Comparison of ENCODE assay signal across 8 cellular contexts in the genomic region with DNA sequence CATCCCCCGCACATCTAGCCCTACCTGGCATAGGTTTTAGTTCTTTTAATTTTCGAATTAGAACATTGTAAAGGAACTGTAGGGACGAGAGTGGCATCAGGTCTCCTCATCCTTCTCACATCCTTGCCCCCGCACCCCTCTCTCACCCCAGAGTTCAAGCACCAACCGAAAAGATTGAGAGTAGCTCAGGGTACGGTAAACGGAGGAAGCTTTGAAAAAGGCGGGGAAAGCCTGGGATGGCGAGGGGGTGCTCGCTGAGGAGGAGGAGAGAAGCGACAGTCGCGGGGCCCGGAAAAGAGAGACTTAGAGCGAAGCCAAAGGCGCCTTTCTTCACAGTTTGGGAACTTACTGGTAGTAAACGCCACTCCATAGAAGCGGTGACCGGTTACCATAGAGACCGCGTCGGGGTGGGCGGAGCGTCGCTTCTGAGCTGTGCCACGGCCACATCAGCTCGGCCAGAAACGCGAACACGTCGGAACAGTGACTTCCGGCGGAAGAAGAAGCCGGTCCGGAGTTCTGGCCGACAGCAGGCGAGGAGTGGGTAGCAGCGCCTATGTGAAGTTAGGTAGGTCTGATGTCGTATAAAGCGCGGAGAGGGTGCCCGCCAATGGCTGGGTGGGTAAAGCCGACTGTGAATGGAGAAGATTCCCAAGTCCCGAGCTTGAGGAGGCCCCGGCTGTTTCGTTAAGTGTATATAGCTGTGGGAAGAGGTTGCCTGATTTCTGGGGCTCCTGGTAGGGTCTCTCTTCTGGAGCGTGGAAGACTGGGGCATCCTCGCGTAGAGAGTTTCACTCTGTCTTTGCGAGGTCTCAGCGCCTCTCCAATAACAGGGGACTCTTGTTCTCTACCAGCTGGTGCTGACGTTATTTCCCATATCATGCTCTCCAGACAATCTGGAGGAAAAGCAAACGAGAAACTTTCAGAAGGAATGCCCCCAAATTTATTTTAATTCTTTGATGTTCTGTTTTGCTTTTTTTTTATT. TPM values are rescaled to one million over a fixed set of nuclear protein-coding genes. Genes with fewer than 3 reads are reported as not detected.
A peak's percentile ranks its signal among the peaks of the same experiment; 100 is the strongest.
DNase-seq lines count a peak whose midpoint lies in the region; ATAC-seq and TF ChIP-seq lines count a peak whose summit lies in the region.

DCDC1 (minus strand) TSS at position 392 of the 982 bp plus-strand sequence. CDS start 41,459 bp downstream, outside the sequence.
DNAJC24 (plus strand) TSS at position 513 of the 982 bp plus-strand sequence. CDS start 889 bp downstream, outside the sequence.

- no peaks in the 10 kb centered on the region for H3K9me3 Mint-ChIP-seq in activated T-helper 2 cell treated with anti-CD3 and anti-CD28 coated beads, Interferon-gamma antibody, Interleukin-2, Interleukin-4, amounts not matched to agents 10 μg/mL and 5 μg/mL and 100 μg/mL, durations not matched to agents 14 hours and 24 hours and 36 hours
- H3K9me3 Mint-ChIP-seq in natural killer cell, result no peaks in the 10 kb centered on the region

- peak; percentile 93 for DNase-seq in EL
- DNase-seq in H4 (ENCODE audit: low spot score), result peak; percentile 95
- peak; percentile 82 for DNase-seq in LNCaP clone FGC (ENCODE audit: low read depth)
- DNase-seq in RPMI8226, result peak; percentile 93
- DNase-seq in activated T-helper 2 cell treated with anti-CD3 and anti-CD28 coated beads, Interferon-gamma antibody, Interleukin-2, Interleukin-4, amounts not matched to agents 10 μg/mL and 5 μg/mL and 100 μg/mL, durations not matched to agents 14 hours and 24 hours and 36 hours (ENCODE audit: low spot score), result peak; percentile 88
- DNase-seq in fibroblast of pulmonary artery (ENCODE audit: low read depth), result peak; percentile 95
- peak; percentile 90 for DNase-seq in natural killer cell
- peak; percentile 81 to 92 (median 90) for DNase-seq in stimulated activated naive CD4-positive, alpha-beta T cell (lab: John Stamatoyannopoulos, UW)

- H3K27ac Mint-ChIP-seq in activated T-helper 2 cell treated with anti-CD3 and anti-CD28 coated beads, Interferon-gamma antibody, Interleukin-2, Interleukin-4, amounts not matched to agents 10 μg/mL and 5 μg/mL and 100 μg/mL, durations not matched to agents 14 hours and 24 hours and 36 hours, result peak within 1 kb of the TSS; percentile 94
- H3K27ac Mint-ChIP-seq in natural killer cell, result peak within 1 kb of the TSS; percentile 95 to 97

- H3K4me1 Mint-ChIP-seq in activated T-helper 2 cell treated with anti-CD3 and anti-CD28 coated beads, Interferon-gamma antibody, Interleukin-2, Interleukin-4, amounts not matched to agents 10 μg/mL and 5 μg/mL and 100 μg/mL, durations not matched to agents 14 hours and 24 hours and 36 hours (ENCODE audit: low read depth), result peaks cover 31% of the 10 kb centered on the region
- peaks cover 26 to 43% of the 10 kb centered on the region in 2 donors for H3K4me1 Mint-ChIP-seq in natural killer cell

- H3K27me3 Mint-ChIP-seq in activated T-helper 2 cell treated with anti-CD3 and anti-CD28 coated beads, Interferon-gamma antibody, Interleukin-2, Interleukin-4, amounts not matched to agents 10 μg/mL and 5 μg/mL and 100 μg/mL, durations not matched to agents 14 hours and 24 hours and 36 hours (ENCODE audit: low read depth), result peaks cover 19% of the 10 kb centered on the region
- peaks cover 19 to 30% of the 10 kb centered on the region in 2 donors for H3K27me3 Mint-ChIP-seq in natural killer cell (ENCODE audit: low read depth in 2 of 2)

- TF ChIP-seq CTCF in LNCaP clone FGC (IDR thresholded peaks at IDR 0.05; ENCODE audit: control insufficient read depth, extremely low read depth, insufficient read depth) (no peak), fibroblast of pulmonary artery (IDR thresholded peaks at IDR 0.05; ENCODE audit: low read length, missing control alignments) (no peak), natural killer cell (IDR thresholded peaks at IDR 0.05) (no peak)

- peaks cover 3% of the 10 kb centered on the region for H3K36me3 Mint-ChIP-seq in activated T-helper 2 cell treated with anti-CD3 and anti-CD28 coated beads, Interferon-gamma antibody, Interleukin-2, Interleukin-4, amounts not matched to agents 10 μg/mL and 5 μg/mL and 100 μg/mL, durations not matched to agents 14 hours and 24 hours and 36 hours (ENCODE audit: low read depth)
- H3K36me3 Mint-ChIP-seq in natural killer cell, result no peaks in the 10 kb centered on the region

- H3K4me3 Mint-ChIP-seq in activated T-helper 2 cell treated with anti-CD3 and anti-CD28 coated beads, Interferon-gamma antibody, Interleukin-2, Interleukin-4, amounts not matched to agents 10 μg/mL and 5 μg/mL and 100 μg/mL, durations not matched to agents 14 hours and 24 hours and 36 hours (ENCODE audit: low read depth), result peak within 1 kb of the TSS; percentile 98
- peak within 1 kb of the TSS; percentile 100 for H3K4me3 Mint-ChIP-seq in natural killer cell

- H3K4me3 ChIP-seq in LNCaP clone FGC (ENCODE audit: low read depth, low read length) (peak within 1 kb of the TSS; percentile 86), fibroblast of pulmonary artery (replicated peaks; ENCODE audit: low read depth, low read length) (peak within 1 kb of the TSS; percentile 95)

- ATAC-seq in natural killer cell, result peak; percentile 98 to 99 (median 99)

- intact Hi-C loops in activated T-helper 2 cell treated with anti-CD3 and anti-CD28 coated beads, Interferon-gamma antibody, Interleukin-2, Interleukin-4, amounts not matched to agents 10 μg/mL and 5 μg/mL and 100 μg/mL, durations not matched to agents 14 hours and 24 hours and 36 hours (cut with micrococcal nuclease), result loop anchor here (2.0 kb wide), 1 partner anchor 139 kb away; the partner anchor contains the start of genes ELP4 and IMMP1L
- intact Hi-C loops in natural killer cell (cut with micrococcal nuclease), result loop anchor here (2.0 to 5.0 kb wide), 2 partner anchors 139 to 1213 kb away; partner anchors contain the start of genes EIF3M, ELP4 and IMMP1L

RNA-seq across cellular contexts. Expression of gene DCDC1, which starts in this region (rescaled TPM):
- total RNA-seq in H4 (2014; rRNA removed; shearing (Covaris generic)), result 0.08 and 0.31 TPM in 2 replicates
- not detected in 2 replicates for total RNA-seq in activated T-helper 2 cell treated with anti-CD3 and anti-CD28 coated beads, Interferon-gamma antibody, Interleukin-2, Interleukin-4, amounts not matched to agents 10 μg/mL and 5 μg/mL and 100 μg/mL, durations not matched to agents 14 hours and 24 hours and 36 hours
- not detected for total RNA-seq in natural killer cell

RNA-seq across cellular contexts. Expression of gene DNAJC24, which starts in this region (rescaled TPM):
- total RNA-seq in H4 (2014; rRNA removed; shearing (Covaris generic)), result 12.7 and 14.2 TPM in 2 replicates
- total RNA-seq in activated T-helper 2 cell treated with anti-CD3 and anti-CD28 coated beads, Interferon-gamma antibody, Interleukin-2, Interleukin-4, amounts not matched to agents 10 μg/mL and 5 μg/mL and 100 μg/mL, durations not matched to agents 14 hours and 24 hours and 36 hours, result 19.6 and 20.7 TPM in 2 replicates
- 10 to 100 TPM; 14.9 to 22.7 (median 18.6) TPM for total RNA-seq in natural killer cell

Comparison
In these comparisons a context has a peak if more than half of its experiments do, and no peak if none do; other contexts are left out.
1. Peak in every context shown above with its lines: DNase-seq, ATAC-seq and H3K4me3 ChIP-seq.